27 cellular contexts compared by ENCODE assay signal in the genomic region with DNA sequence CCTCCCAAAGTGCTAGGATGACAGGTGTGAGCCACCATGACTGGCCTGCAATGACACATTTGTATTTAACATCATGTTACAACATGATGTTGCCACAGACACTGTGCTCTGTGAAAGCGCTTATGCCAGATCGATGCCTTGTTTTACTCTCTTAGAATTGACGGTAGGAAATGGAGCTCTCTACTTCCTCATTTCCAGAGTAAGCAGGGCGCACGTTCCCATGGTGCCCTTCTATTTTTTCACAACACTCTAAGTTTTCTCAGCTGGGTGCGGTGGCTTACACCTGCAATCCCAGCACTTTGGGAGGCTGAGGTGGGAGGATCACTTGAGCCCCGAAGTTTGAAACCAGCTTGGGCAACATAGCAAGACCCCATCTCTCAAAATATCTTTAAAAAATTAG.
DNase-seq lines count a peak whose midpoint lies in the region; ATAC-seq, FAIRE-seq and TF ChIP-seq lines count a peak whose summit lies in the region.
"Had no signal": no experiment of that assay in that cellular context is flagged by ENCODE, and none has a peak within 500 bp of the region (broad histone marks: within the 10 kb centered on the region; RNA-seq: fewer than 3 reads in every experiment).

No MANE protein-coding gene starts in this region.

- no peak overlapping the region; the same call in 1 of the 2 replicates for H3K4me2 ChIP-seq in K562 (ENCODE audit: insufficient read depth, low read length)
- H3K4me2 ChIP-seq in hepatocyte, result no peak overlapping the region
- H3K4me2 ChIP-seq: PC-9 had no signal

- intact Hi-C loops in K562 (cut with micrococcal nuclease) (no loop called here), MCF 10A (cut with micrococcal nuclease) (no loop called here)

- H3K9me3 Mint-ChIP-seq in activated naive CD4-positive, alpha-beta T cell treated with anti-CD3 and anti-CD28 coated beads, Interleukin-2, amount 50 U/mL, for 72 hours, result peaks cover 0 to 6% of the 10 kb centered on the region in 2 donors
- H3K9me3 Mint-ChIP-seq in MCF 10A (ENCODE audit: unreplicated experiment), result no peaks in the 10 kb centered on the region
- H3K9me3 Mint-ChIP-seq: H9 had no signal

- H3K36me3 ChIP-seq in K562 (ENCODE audit: control insufficient read depth, insufficient read depth, low read length) (no peaks in the 10 kb centered on the region), hepatocyte (replicated peaks; ENCODE audit: insufficient read depth, low read depth) (no peaks in the 10 kb centered on the region)
- H3K36me3 ChIP-seq: SJSA1 had no signal

- H3K9me2 ChIP-seq in hepatocyte (replicated peaks; ENCODE audit: insufficient read depth), result no peaks in the 10 kb centered on the region

- CTCF ChIA-PET in K562 (lab: Yijun Ruan, JAX; ENCODE audit: low intra/inter-chr PET ratio), result no interaction called here
- CTCF ChIA-PET in MCF 10A (lab: Yijun Ruan, JAX), result no interaction called here

- H3K9me1 ChIP-seq in K562 (ENCODE audit: control insufficient read depth, insufficient read depth, low read length), result no peaks in the 10 kb centered on the region

- ATAC-seq in K562, result no peak
- no peak for ATAC-seq in activated naive CD4-positive, alpha-beta T cell treated with anti-CD3 and anti-CD28 coated beads, Interleukin-2, amount 50 U/mL, for 72 hours
- ATAC-seq: HepG2, T-helper 17 cell had no signal

- 3% methylated on average over 7 of the region's 7 CpGs for WGBS in K562 (ENCODE audit: insufficient coverage, low coverage, missing lambda C conversion rate)
- 92% methylated on average over 7 of the region's 7 CpGs for WGBS in hepatocyte (ENCODE audit: low lambda C conversion rate, missing lambda C conversion rate)

- in situ Hi-C loops in K562 (cut with MboI), result no loop called here

- no peak for TF ChIP-seq EP300 in K562 (IDR thresholded peaks at IDR 0.05; ENCODE audit: low read length)

- POLR2A ChIA-PET in K562 (lab: Yijun Ruan, JAX), result no interaction called here
- POLR2A ChIA-PET in MCF 10A (lab: Yijun Ruan, JAX), result no interaction called here

- H2AFZ ChIP-seq in K562 (ENCODE audit: low read depth, low read length) (no peak overlapping the region), hepatocyte (no peak overlapping the region)
- H2AFZ ChIP-seq: PC-9 had no signal

- H3K27me3 ChIP-seq in K562 (ENCODE audit: control insufficient read depth in 2 of 2, insufficient read depth in 2 of 2, low read length in 2 of 2) (peaks cover 3 to 7% of the 10 kb centered on the region in 2 experiments; a peak in 4 of 5 replicates), hepatocyte (no peaks in the 10 kb centered on the region)
- H3K27me3 ChIP-seq: SJSA1 had no signal

- H3K27me3 Mint-ChIP-seq in MCF 10A (ENCODE audit: insufficient read depth, unreplicated experiment), result peaks cover 26% of the 10 kb centered on the region

- no peak for TF ChIP-seq RAD21 in K562 (CRISPR knock-in tag; conservative IDR thresholded peaks at IDR 0.05 in 1 of 2, IDR thresholded peaks at IDR 0.05 in 1 of 2)

- H3K4me3 ChIP-seq in K562, result no peak overlapping the region
- H3K4me3 ChIP-seq in hepatocyte, result no peak overlapping the region
- H3K4me3 ChIP-seq: PC-9, SJSA1 had no signal

- TF ChIP-seq CTCF in K562 (IDR thresholded peaks at IDR 0.05 in 2 of 3, conservative IDR thresholded peaks at IDR 0.05 in 1 of 3; ENCODE audit: insufficient read depth in 2 of 3, low read depth in 1 of 3, low read length in 3 of 3) (no peak), MCF 10A (IDR thresholded peaks at IDR 0.05; ENCODE audit: unreplicated experiment) (no peak), hepatocyte (IDR thresholded peaks at IDR 0.05; ENCODE audit: poor library complexity) (no peak)

- no peaks in the 10 kb centered on the region for H3K4me1 Mint-ChIP-seq in MCF 10A (ENCODE audit: insufficient read depth, unreplicated experiment)
- H3K4me1 Mint-ChIP-seq: CD8-positive, alpha-beta memory T cell; T-helper 17 cell had no signal

- DNase-seq in Kasumi-1 (lab: John Stamatoyannopoulos, UW) (peak; percentile 0 to 3), NOMO-1 treated with DMSO at 0.1 percent for 48 hours (lab: John Stamatoyannopoulos, UW; ENCODE audit: unreplicated experiment) (peak; percentile 80), SKM-1 (lab: John Stamatoyannopoulos, UW; ENCODE audit: unreplicated experiment) (peak; percentile 2), K562 (ENCODE audit: extremely low read depth in 1 of 4, low spot score in 3 of 4) (no peak), DMS 273 (lab: John Stamatoyannopoulos, UW; ENCODE audit: unreplicated experiment) (no peak), MCF 10A (ENCODE audit: unreplicated experiment) (no peak), hepatocyte (ENCODE audit: low spot score) (no peak)
- no peak for DNase-seq in activated naive CD4-positive, alpha-beta T cell treated with anti-CD3 and anti-CD28 coated beads, Interleukin-2, amount 50 U/mL, for 72 hours (ENCODE audit: low spot score in 2 of 2)
- DNase-seq: Calu3; CD8-positive, alpha-beta memory T cell; H9; KG1; NCI-H1092; NCI-H1436 treated with DMSO at 0.1 percent for 48 hours; NCI-H2029; NCI-H2171; NCI-H345; NCI-H524; NCI-H774; NK-92 treated with Interleukin-12 subunit alpha and Interleukin-12 subunit beta, amount 100 ng/mL, for 24 hours; PC-9; SW 1271; T-helper 17 cell had no signal

- H3K27ac Mint-ChIP-seq in activated naive CD4-positive, alpha-beta T cell treated with anti-CD3 and anti-CD28 coated beads, Interleukin-2, amount 50 U/mL, for 72 hours, result no peak overlapping the region
- no peak overlapping the region for H3K27ac Mint-ChIP-seq in MCF 10A (ENCODE audit: low read depth, unreplicated experiment)
- H3K27ac Mint-ChIP-seq: CD8-positive, alpha-beta memory T cell; H9; T-helper 17 cell had no signal

- no peak overlapping the region for H3K4me3 Mint-ChIP-seq in MCF 10A (ENCODE audit: unreplicated experiment)
- H3K4me3 Mint-ChIP-seq: CD8-positive, alpha-beta memory T cell; H9; T-helper 17 cell had no signal

- no peak for TF ChIP-seq POLR2A in K562 (conservative IDR thresholded peaks at IDR 0.05)

- FAIRE-seq in K562 (lab: Jason Lieb, UNC), result no peak
- FAIRE-seq: HepG2 had no signal

- H3K9me3 ChIP-seq in K562 (replicated peaks; ENCODE audit: control insufficient read depth, insufficient read depth, low read depth, low read length) (no peaks in the 10 kb centered on the region), hepatocyte (ENCODE audit: low read depth) (no peaks in the 10 kb centered on the region)
- H3K9me3 ChIP-seq: SJSA1 had no signal

- no peak overlapping the region for H3K9ac ChIP-seq in K562 (ENCODE audit: insufficient read depth in 1 of 2, low read depth in 2 of 2, low read length in 2 of 2)

- H3K79me2 ChIP-seq in K562 (ENCODE audit: control insufficient read depth, insufficient read depth, low read length) (no peaks in the 10 kb centered on the region), hepatocyte (no peaks in the 10 kb centered on the region)

- BruUV-seq in K562 (replicated peaks; lab: Mats Ljungman, UMichigan) (no TSS peak), MCF 10A (replicated peaks; lab: Mats Ljungman, UMichigan) (no TSS peak)

- H3K4me1 ChIP-seq in K562 (replicated peaks in 1 of 2; ENCODE audit: control insufficient read depth in 2 of 2, insufficient read depth in 2 of 2, low read length in 2 of 2) (no peaks in the 10 kb centered on the region), hepatocyte (ENCODE audit: insufficient read depth) (no peaks in the 10 kb centered on the region)
- H3K4me1 ChIP-seq: SJSA1 had no signal

- H3K36me3 Mint-ChIP-seq in activated naive CD4-positive, alpha-beta T cell treated with anti-CD3 and anti-CD28 coated beads, Interleukin-2, amount 50 U/mL, for 72 hours, result no peaks in the 10 kb centered on the region
- no peaks in the 10 kb centered on the region for H3K36me3 Mint-ChIP-seq in MCF 10A (ENCODE audit: insufficient read depth, unreplicated experiment)

- H3K27ac ChIP-seq in K562 (ENCODE audit: extremely low read depth, low read depth, low read length) (no peak overlapping the region), hepatocyte (no peak overlapping the region)
- H3K27ac ChIP-seq: C4-2B, HL-60, PC-9, SJSA1 had no signal

- no peaks in the 10 kb centered on the region for H4K20me1 ChIP-seq in K562 (replicated peaks; ENCODE audit: control insufficient read depth, insufficient read depth, low read length)
- H4K20me1 ChIP-seq in hepatocyte (ENCODE audit: insufficient read depth, poor library complexity, severe bottlenecking), result no peaks in the 10 kb centered on the region

TF ChIP-seq in K562, 482 proteins besides CTCF, POLR2A, EP300 and RAD21:
- TF ChIP-seq PCBP1 (IDR thresholded peaks at IDR 0.05; ENCODE audit: low read depth, low read length, poor library complexity, severe bottlenecking) (no peak), SMARCC2 (IDR thresholded peaks at IDR 0.05; ENCODE audit: low read depth) (no peak), ZNF668 (CRISPR knock-in tag; IDR thresholded peaks at IDR 0.05) (no peak), RFX1 (IDR thresholded peaks at IDR 0.05) (peak; percentile 35), HNRNPLL (IDR thresholded peaks at IDR 0.05; ENCODE audit: low read depth, low read length, poor library complexity, severe bottlenecking) (no peak), TFAP4 (CRISPR knock-in tag; IDR thresholded peaks at IDR 0.05; ENCODE audit: borderline replicate concordance) (0 out of 2 replicates have a peak, but pooled peaks have one; percentile 19), ATF7 (IDR thresholded peaks at IDR 0.05) (peak; percentile 18; the same call in 1 of the 2 replicates), ZNF75A (CRISPR knock-in tag; IDR thresholded peaks at IDR 0.05) (no peak), CREB1 (IDR thresholded peaks at IDR 0.05) (no peak), CREB1 (CRISPR knock-in tag; IDR thresholded peaks at IDR 0.05) (no peak)

Comparison
In these comparisons a context has a peak if more than half of its experiments do, and no peak if none do; other contexts are left out.
1. DNase-seq: peak in Kasumi-1 (2 of 2), NOMO-1 treated with DMSO at 0.1 percent for 48 hours (single experiment) and SKM-1 (single experiment); none in K562 (0 of 4), activated naive CD4-positive, alpha-beta T cell treated with anti-CD3 and anti-CD28 coated beads, Interleukin-2, amount 50 U/mL, for 72 hours (0 of 2), DMS 273 (single experiment), MCF 10A (single experiment) and hepatocyte (single experiment).